In the genomic region with DNA sequence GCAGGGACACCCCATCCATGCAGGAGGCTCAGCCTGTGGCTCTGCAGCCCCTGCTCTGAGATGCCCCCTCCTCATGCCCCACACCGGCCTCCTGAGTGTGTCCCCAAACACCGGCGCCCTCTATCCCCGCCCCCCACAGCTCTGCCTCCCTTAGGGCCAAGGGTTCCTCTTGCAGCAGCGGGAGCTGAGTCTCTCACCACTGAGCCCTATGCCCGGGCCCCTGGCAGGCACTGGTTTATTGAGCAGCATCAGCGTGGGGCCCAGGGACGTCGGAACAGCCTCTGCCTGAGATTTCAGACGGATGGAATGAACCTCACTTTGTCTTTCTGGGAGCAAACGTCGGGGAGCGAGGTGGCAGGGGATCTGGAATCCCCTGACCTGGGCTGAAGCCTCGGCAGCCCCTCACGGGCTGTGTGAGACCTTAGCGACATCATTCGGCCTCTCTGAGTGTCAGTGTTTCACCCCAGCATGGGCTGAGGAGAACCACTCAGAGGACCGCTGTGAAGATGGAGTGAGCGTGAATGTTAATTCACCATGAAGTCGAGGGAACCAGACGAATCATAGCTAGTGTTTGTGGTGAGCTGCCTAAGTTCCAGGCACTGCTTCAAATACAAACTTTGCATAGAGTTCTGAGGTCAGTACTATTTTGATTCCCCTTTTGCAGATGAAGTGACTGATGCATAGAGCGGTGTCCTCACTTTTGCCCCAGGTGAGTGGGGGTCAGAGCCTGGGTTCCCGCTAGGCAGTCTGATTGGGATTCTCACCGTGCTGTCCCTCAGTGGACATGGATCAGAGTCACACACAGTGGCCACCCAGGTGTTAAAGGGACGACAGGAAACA, we compare ENCODE assay signal across 11 cellular contexts. TPM values are rescaled to one million over a fixed set of nuclear protein-coding genes. Genes with fewer than 3 reads are reported as not detected.
DNase-seq lines count a peak whose midpoint lies in the region; ATAC-seq and TF ChIP-seq lines count a peak whose summit lies in the region.
"Had no signal": no experiment of that assay in that cellular context is flagged by ENCODE, and none has a peak within 500 bp of the region (broad histone marks: within the 10 kb centered on the region; RNA-seq: fewer than 3 reads in every experiment).

No MANE protein-coding gene starts in this region.

- intact Hi-C loops in activated B cell treated with CpG ODN at 0.5 μM for 24 hours (cut with micrococcal nuclease): loop anchor here (1.0 to 10.0 kb wide), 13 partner anchors 21 to 1739 kb away; a partner anchor contains a TSS
- intact Hi-C loops in tibial artery (cut with DNase I; ENCODE audit: low total_unique reads): no loop called here
- intact Hi-C loops in left cardiac atrium (cut with DNase I): no loop called here

- CTCF ChIA-PET in activated B cell treated with CpG ODN at 0.5 μM for 24 hours (lab: Charles Lee): interaction anchor here (0.6 to 1.6 kb wide), 4 partner anchors 18 to 96 kb away, joined by 3 to 6 read pairs (median 4); no protein-coding TSS in a partner anchor

- no peaks in the 10 kb centered on the region for H3K36me3 Mint-ChIP-seq in activated B cell treated with CpG ODN at 0.5 μM for 24 hours (ENCODE audit: low read depth)

- peak overlapping the region; percentile 63 for H3K4me3 ChIP-seq in DOHH2 (ENCODE audit: low read length)
- no peak overlapping the region for H3K4me3 ChIP-seq in tibial artery
- H3K4me3 ChIP-seq: pancreas had no signal

- peaks cover 29% of the 10 kb centered on the region; the same call in 1 of the 2 replicates for H4K20me1 ChIP-seq in DOHH2 (ENCODE audit: control insufficient read depth, insufficient read depth, low read depth, low read length)

- H3F3A ChIP-seq in DOHH2 (ENCODE audit: control insufficient read depth, insufficient read depth): peaks cover 44% of the 10 kb centered on the region

- H3K79me2 ChIP-seq in DOHH2 (ENCODE audit: control insufficient read depth, low read length): no peaks in the 10 kb centered on the region

- peaks cover 3% of the 10 kb centered on the region for H3K9me3 Mint-ChIP-seq in activated B cell treated with CpG ODN at 0.5 μM for 24 hours

- peaks cover 94% of the 10 kb centered on the region for H3K4me1 Mint-ChIP-seq in activated B cell treated with CpG ODN at 0.5 μM for 24 hours

- H3K27ac Mint-ChIP-seq in activated B cell treated with CpG ODN at 0.5 μM for 24 hours: peak overlapping the region; percentile 100

- peak; percentile 69 for DNase-seq in activated B cell treated with CpG ODN at 0.5 μM for 24 hours
- no peak for DNase-seq in tibial artery
- no peak for DNase-seq in NCI-H2227 (lab: John Stamatoyannopoulos, UW; ENCODE audit: unreplicated experiment)
- no peak for DNase-seq in NCI-H1105 (lab: John Stamatoyannopoulos, UW)
- DNase-seq in left cardiac atrium: no peak
- DNase-seq: NCI-H1930, pancreas had no signal

- H3K36me3 ChIP-seq in DOHH2 (ENCODE audit: control insufficient read depth, low read length): no peaks in the 10 kb centered on the region
- H3K36me3 ChIP-seq in tibial artery: no peaks in the 10 kb centered on the region
- H3K36me3 ChIP-seq: pancreas had no signal

- H3K9me2 ChIP-seq in DOHH2 (replicated peaks; ENCODE audit: control insufficient read depth, low read length): no peaks in the 10 kb centered on the region

- peak overlapping the region; percentile 83 for H3K4me3 Mint-ChIP-seq in activated B cell treated with CpG ODN at 0.5 μM for 24 hours

- H3K27me3 ChIP-seq in DOHH2 (ENCODE audit: control insufficient read depth, low read length): peaks cover 71% of the 10 kb centered on the region
- peaks cover 0 to 56% of the 10 kb centered on the region in 2 donors for H3K27me3 ChIP-seq in tibial artery
- H3K27me3 ChIP-seq: pancreas had no signal

- peak overlapping the region; percentile 82 for H3K4me2 ChIP-seq in DOHH2 (ENCODE audit: low read length)

- H3K27me3 Mint-ChIP-seq in activated B cell treated with CpG ODN at 0.5 μM for 24 hours: no peaks in the 10 kb centered on the region

- H3K4me1 ChIP-seq in DOHH2 (ENCODE audit: control insufficient read depth, low read length) (peaks cover 89% of the 10 kb centered on the region), tibial artery (peaks cover 0 to 15% (median 4%) of the 10 kb centered on the region in 4 donors)

- H3K9me3 ChIP-seq in DOHH2 (ENCODE audit: control insufficient read depth, insufficient read depth, low read length): no peaks in the 10 kb centered on the region
- H3K9me3 ChIP-seq in tibial artery: no peaks in the 10 kb centered on the region
- H3K9me3 ChIP-seq: pancreas had no signal

- ATAC-seq in GM19324 (IDR thresholded peaks at IDR 0.05; ENCODE audit: low FRiP score, unreplicated experiment) (peak; percentile 37), HG02973 (IDR thresholded peaks at IDR 0.05; ENCODE audit: unreplicated experiment) (peak; percentile 32), activated B cell treated with CpG ODN at 0.5 μM for 24 hours (ENCODE audit: low read depth) (peak; percentile 61), left cardiac atrium (no peak)
- ATAC-seq: pancreas had no signal

- no peak for TF ChIP-seq CTCF in DOHH2 (IDR thresholded peaks at IDR 0.05; ENCODE audit: low read depth, low read length, poor library complexity, severe bottlenecking)
- TF ChIP-seq CTCF in activated B cell treated with CpG ODN at 0.5 μM for 24 hours (IDR thresholded peaks at IDR 0.05): no peak
- no peak for TF ChIP-seq CTCF in tibial artery (IDR thresholded peaks at IDR 0.05)

- POLR2A ChIA-PET in activated B cell treated with CpG ODN at 0.5 μM for 24 hours (lab: Charles Lee): interaction anchor here (0.6 to 2.7 kb wide), 30 partner anchors 10 to 1632 kb away, joined by 3 to 23 read pairs (median 4); a partner anchor contains a TSS

- H3K27ac ChIP-seq in DOHH2 (ENCODE audit: low read depth, low read length) (peak overlapping the region; percentile 82), tibial artery (no peak overlapping the region)
- H3K27ac ChIP-seq: pancreas, VCaP had no signal

RNA-seq across cellular contexts. Expression of a gene that starts 5.3 kb away (rescaled TPM):
- total RNA-seq in activated B cell treated with CpG ODN at 0.5 μM for 24 hours (16.1 and 18.3 TPM in 2 replicates), left cardiac atrium (1 to 10 TPM; 2.3 to 2.6 TPM)

RNA-seq across cellular contexts. Expression of a gene that starts 43.2 kb away (rescaled TPM):
- total RNA-seq in activated B cell treated with CpG ODN at 0.5 μM for 24 hours: 27.8 and 29.0 TPM in 2 replicates
- total RNA-seq in left cardiac atrium: 10 to 100 TPM; 18.6 to 24.4 TPM

RNA-seq across cellular contexts. Expression of a gene that starts 43.3 kb away (rescaled TPM):
- total RNA-seq in activated B cell treated with CpG ODN at 0.5 μM for 24 hours (578 TPM in 2 replicates), left cardiac atrium (1,000 to 10,000 TPM; 1,590 to 1,597 TPM)

Comparison
In these comparisons a context has a peak if more than half of its experiments do, and no peak if none do; other contexts are left out.
1. ATAC-seq: peak in GM19324 (single experiment), HG02973 (single experiment) and activated B cell treated with CpG ODN at 0.5 μM for 24 hours (single experiment); none in left cardiac atrium (0 of 2).